In the genomic region with DNA sequence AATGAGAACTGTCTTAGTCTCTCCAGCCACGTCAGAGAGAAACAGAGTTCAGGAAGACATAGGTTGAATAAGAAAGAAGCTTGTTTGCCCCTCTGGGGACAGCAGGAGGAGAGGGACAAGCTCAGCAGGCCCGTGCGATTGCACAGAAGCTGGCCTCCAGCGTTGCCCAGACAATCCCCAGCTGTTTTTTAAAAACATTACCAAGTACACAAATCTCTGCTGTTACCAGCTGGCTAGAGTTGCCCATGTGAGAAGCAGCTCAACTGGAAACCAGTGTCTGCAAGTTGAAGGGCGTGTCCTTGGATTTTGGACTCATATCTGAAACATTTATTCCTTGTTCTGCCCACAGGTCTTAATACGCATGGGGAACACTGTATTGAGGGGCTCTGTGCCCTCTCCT, we compare ENCODE assay signal across 10 cellular contexts.
DNase-seq lines count a peak whose midpoint lies in the region; ATAC-seq, FAIRE-seq and TF ChIP-seq lines count a peak whose summit lies in the region.
"Had no signal": no experiment of that assay in that cellular context is flagged by ENCODE, and none has a peak within 500 bp of the region (broad histone marks: within the 10 kb centered on the region; RNA-seq: fewer than 3 reads in every experiment).

No MANE protein-coding gene starts in this region.

- no peaks in the 10 kb centered on the region for H3K79me2 ChIP-seq in HepG2 (ENCODE audit: insufficient read depth, low read length)

- TF ChIP-seq EP300 in HepG2 (IDR thresholded peaks at IDR 0.05; ENCODE audit: low read depth in 2 of 2, low read length in 2 of 2) (no peak), HepG2 (CRISPR knock-in tag; IDR thresholded peaks at IDR 0.05; ENCODE audit: borderline replicate concordance) (no peak)

- H2BK120ac ChIP-seq in mesenchymal stem cell (ENCODE audit: low read depth, low read length): no peak overlapping the region

- no peak overlapping the region for H2AK5ac ChIP-seq in mesenchymal stem cell (ENCODE audit: low read length, severe bottlenecking)

- no peak overlapping the region for H3K4me3 Mint-ChIP-seq in activated CD8-positive, alpha-beta T cell treated with anti-CD3 and anti-CD28 coated beads for 36 hours
- no peak overlapping the region for H3K4me3 Mint-ChIP-seq in nephron progenitor cell
- H3K4me3 Mint-ChIP-seq: brain had no signal

- no peaks in the 10 kb centered on the region for H4K20me1 ChIP-seq in HepG2 (ENCODE audit: insufficient read depth, low read length)

- H3K9ac ChIP-seq in HepG2 (ENCODE audit: insufficient read depth, low read depth, low read length) (no peak overlapping the region), mesenchymal stem cell (ENCODE audit: low read length) (peak overlapping the region; percentile 29)

- H2BK15ac ChIP-seq in mesenchymal stem cell (ENCODE audit: low read depth, poor library complexity, severe bottlenecking): no peak overlapping the region

- no peak for TF ChIP-seq CTCF in HepG2 (CRISPR knock-in tag; IDR thresholded peaks at IDR 0.05)
- no peak for TF ChIP-seq CTCF in right lobe of liver (IDR thresholded peaks at IDR 0.05)
- TF ChIP-seq CTCF in activated CD8-positive, alpha-beta T cell treated with anti-CD3 and anti-CD28 coated beads for 36 hours (IDR thresholded peaks at IDR 0.05): no peak
- no peak for TF ChIP-seq CTCF in nephron progenitor cell (IDR thresholded peaks at IDR 0.05)

- POLR2A ChIA-PET in HepG2 (lab: Yijun Ruan, JAX): no interaction called here
- POLR2A ChIA-PET in activated CD8-positive, alpha-beta T cell treated with anti-CD3 and anti-CD28 coated beads for 36 hours (lab: Charles Lee): interaction anchor here (0.7 to 4.3 kb wide), 15 partner anchors 10 to 292 kb away, joined by 3 to 38 read pairs (median 4); no protein-coding TSS in a partner anchor

- H3K27me3 ChIP-seq in HepG2 (ENCODE audit: control insufficient read depth in 1 of 2, insufficient read depth in 2 of 2, low read length in 2 of 2): peaks cover 1 to 26% of the 10 kb centered on the region in 2 experiments; a peak in 3 of 5 replicates
- H3K27me3 ChIP-seq in right lobe of liver: no peaks in the 10 kb centered on the region
- peaks cover 0 to 8% of the 10 kb centered on the region in 2 experiments for H3K27me3 ChIP-seq in mesenchymal stem cell (ENCODE audit: control insufficient read depth in 1 of 2, insufficient read depth in 1 of 2, low read length in 2 of 2)

- CTCF ChIA-PET in HepG2 (lab: Yijun Ruan, JAX; ENCODE audit: low intra/inter-chr PET ratio, low total read pairs): no interaction called here
- CTCF ChIA-PET in activated CD8-positive, alpha-beta T cell treated with anti-CD3 and anti-CD28 coated beads for 36 hours (lab: Charles Lee): interaction anchor here (0.7 to 2.3 kb wide), 6 partner anchors 19 to 255 kb away, joined by 3 to 9 read pairs (median 4); no protein-coding TSS in a partner anchor

- H3K4me1 ChIP-seq in HepG2 (ENCODE audit: insufficient read depth, low read length) (peaks cover 24% of the 10 kb centered on the region), right lobe of liver (peaks cover 0 to 8% (median 0%) of the 10 kb centered on the region in 4 donors), mesenchymal stem cell (ENCODE audit: control insufficient read depth, insufficient read depth, low read depth, low read length) (no peaks in the 10 kb centered on the region)

- intact Hi-C loops in HepG2 (cut with micrococcal nuclease; ENCODE audit: unreplicated experiment) (no loop called here), right lobe of liver (cut with DNase I) (no loop called here)
- intact Hi-C loops in activated CD8-positive, alpha-beta T cell treated with anti-CD3 and anti-CD28 coated beads for 36 hours (cut with micrococcal nuclease): loop anchor here (2.0 to 5.0 kb wide), 3 partner anchors 41 to 100 kb away; no protein-coding TSS in a partner anchor

- 35% methylated on average over 6 of the region's 6 CpGs for WGBS in HepG2 (ENCODE audit: low lambda C conversion rate)
- WGBS in right lobe of liver (ENCODE audit: insufficient coverage, low coverage, low lambda C conversion rate, missing lambda C conversion rate): 86% methylated on average over 5 of the region's 6 CpGs
- WGBS in mesenchymal stem cell: 76% methylated on average over 6 of the region's 6 CpGs

- H4K91ac ChIP-seq in mesenchymal stem cell (ENCODE audit: low read length): no peak overlapping the region

- no TSS peak for BruUV-seq in HepG2 (replicated peaks; lab: Mats Ljungman, UMichigan)

- H2AFZ ChIP-seq in HepG2 (ENCODE audit: low read length): no peak overlapping the region
- H2AFZ ChIP-seq in mesenchymal stem cell (ENCODE audit: low read depth, low read length): no peak overlapping the region

- peaks cover 13% of the 10 kb centered on the region for H3K9me3 Mint-ChIP-seq in activated CD8-positive, alpha-beta T cell treated with anti-CD3 and anti-CD28 coated beads for 36 hours
- no peaks in the 10 kb centered on the region for H3K9me3 Mint-ChIP-seq in nephron progenitor cell

- TF ChIP-seq POLR2A in HepG2 (IDR thresholded peaks at IDR 0.05; ENCODE audit: insufficient read depth in 1 of 2, low read depth in 2 of 2, low read length in 2 of 2): no peak
- no peak for TF ChIP-seq POLR2A in right lobe of liver (IDR thresholded peaks at IDR 0.05)

- H4K8ac ChIP-seq in mesenchymal stem cell (ENCODE audit: low read length): no peak overlapping the region

- H3K27ac ChIP-seq in HepG2 (ENCODE audit: extremely low read length, insufficient read depth, low read length) (no peak overlapping the region), right lobe of liver (no peak overlapping the region), mesenchymal stem cell (ENCODE audit: low read length, poor library complexity, severe bottlenecking) (no peak overlapping the region)

- no peaks in the 10 kb centered on the region for H3K36me3 ChIP-seq in HepG2 (replicated peaks in 1 of 2; ENCODE audit: control insufficient read depth in 1 of 2, insufficient read depth in 2 of 2, low read length in 2 of 2)
- H3K36me3 ChIP-seq in right lobe of liver: no peaks in the 10 kb centered on the region
- H3K36me3 ChIP-seq in mesenchymal stem cell (ENCODE audit: control insufficient read depth in 1 of 2, insufficient read depth in 2 of 2, low read depth in 1 of 2, low read length in 2 of 2): no peaks in the 10 kb centered on the region

- no peak overlapping the region for H3K4me2 ChIP-seq in HepG2 (ENCODE audit: low read depth, low read length)
- no peak overlapping the region for H3K4me2 ChIP-seq in mesenchymal stem cell (ENCODE audit: low read length, poor library complexity, severe bottlenecking)

- DNase-seq in HepG2 (ENCODE audit: low spot score) (no peak), right lobe of liver (no peak), mesenchymal stem cell (peak; percentile 43), SW480 (ENCODE audit: low spot score) (no peak), nephron progenitor cell (no peak)
- no peak for DNase-seq in activated CD8-positive, alpha-beta T cell treated with anti-CD3 and anti-CD28 coated beads for 36 hours
- DNase-seq: nucleus accumbens had no signal

- H3K14ac ChIP-seq in mesenchymal stem cell (ENCODE audit: low read length in 2 of 2): no peak overlapping the region

- no peak overlapping the region for H2BK5ac ChIP-seq in mesenchymal stem cell (ENCODE audit: low read depth, low read length, poor library complexity, severe bottlenecking)

- no peak overlapping the region for H3K4ac ChIP-seq in mesenchymal stem cell (ENCODE audit: low read depth in 1 of 2, low read length in 2 of 2)

- H3K36me3 Mint-ChIP-seq in activated CD8-positive, alpha-beta T cell treated with anti-CD3 and anti-CD28 coated beads for 36 hours (ENCODE audit: low read depth): peaks cover 21% of the 10 kb centered on the region
- no peaks in the 10 kb centered on the region for H3K36me3 Mint-ChIP-seq in nephron progenitor cell (ENCODE audit: low read depth)
- H3K36me3 Mint-ChIP-seq: brain had no signal

- no peak overlapping the region for H2BK12ac ChIP-seq in mesenchymal stem cell (ENCODE audit: low read length in 2 of 2)

- no peaks in the 10 kb centered on the region for H3K79me1 ChIP-seq in mesenchymal stem cell (replicated peaks; ENCODE audit: low read length, poor library complexity, severe bottlenecking)

- H3K4me3 ChIP-seq in HepG2 (replicated peaks in 1 of 3; ENCODE audit: insufficient read depth in 1 of 3, low read depth in 2 of 3, low read length in 3 of 3): no peak overlapping the region
- H3K4me3 ChIP-seq in right lobe of liver: no peak overlapping the region
- H3K4me3 ChIP-seq in mesenchymal stem cell (ENCODE audit: insufficient read depth in 1 of 2, low read depth in 1 of 2, low read length in 2 of 2): no peak overlapping the region

- ATAC-seq in HepG2: peak; percentile 54; the same call in 2 of the 3 replicates
- no peak for ATAC-seq in right lobe of liver
- no peak for ATAC-seq in activated CD8-positive, alpha-beta T cell treated with anti-CD3 and anti-CD28 coated beads for 36 hours
- no peak for ATAC-seq in GM19023 (IDR thresholded peaks at IDR 0.05; ENCODE audit: unreplicated experiment)
- ATAC-seq in GM18519 (IDR thresholded peaks at IDR 0.05; ENCODE audit: low FRiP score, unreplicated experiment): no peak

- H3K23ac ChIP-seq in mesenchymal stem cell (ENCODE audit: low read length in 2 of 2): no peak overlapping the region

- H3K4me1 Mint-ChIP-seq in activated CD8-positive, alpha-beta T cell treated with anti-CD3 and anti-CD28 coated beads for 36 hours (ENCODE audit: low read depth): peaks cover 84% of the 10 kb centered on the region
- H3K4me1 Mint-ChIP-seq in nephron progenitor cell: peaks cover 28% of the 10 kb centered on the region

- in situ Hi-C loops in HepG2 (cut with HindIII; ENCODE audit: extremely low pct_ligation_motif_present, low pct_unique_long_range_greater_than_20kb): no loop called here

- H3K9me3 ChIP-seq in HepG2 (ENCODE audit: low read length) (no peaks in the 10 kb centered on the region), right lobe of liver (no peaks in the 10 kb centered on the region), mesenchymal stem cell (ENCODE audit: control insufficient read depth, low read length) (no peaks in the 10 kb centered on the region)

- TF ChIP-seq RAD21 in HepG2 (CRISPR knock-in tag; IDR thresholded peaks at IDR 0.05): no peak

- no peaks in the 10 kb centered on the region for H3K27me3 Mint-ChIP-seq in activated CD8-positive, alpha-beta T cell treated with anti-CD3 and anti-CD28 coated beads for 36 hours
- H3K27me3 Mint-ChIP-seq in nephron progenitor cell (ENCODE audit: low read depth, poor library complexity): peaks cover 20% of the 10 kb centered on the region

- H3K18ac ChIP-seq in mesenchymal stem cell (ENCODE audit: low read depth in 1 of 2, low read length in 2 of 2): no peak overlapping the region

- H3K27ac Mint-ChIP-seq in activated CD8-positive, alpha-beta T cell treated with anti-CD3 and anti-CD28 coated beads for 36 hours: peak overlapping the region; percentile 100
- no peak overlapping the region for H3K27ac Mint-ChIP-seq in nephron progenitor cell

- no peak for FAIRE-seq in HepG2 (lab: Jason Lieb, UNC)
